ENCODE assay signal across 20 cellular contexts in genomic region chr11:96227244-96227643, GRCh38.
A peak's percentile ranks its signal among the peaks of the same experiment; 100 is the strongest.
DNase-seq lines count a peak whose midpoint lies in the region; ATAC-seq, FAIRE-seq and TF ChIP-seq lines count a peak whose summit lies in the region.
"Had no signal": no experiment of that assay in that cellular context is flagged by ENCODE, and none has a peak within 500 bp of the region (broad histone marks: within the 10 kb centered on the region; RNA-seq: fewer than 3 reads in every experiment).

No MANE protein-coding gene starts in this region.

- DNase-seq in activated naive CD4-positive, alpha-beta T cell treated with anti-CD3 and anti-CD28 coated beads, Interleukin-2, amount 50 U/mL, for 16 hours, result no peak
- DNase-seq in K562 (ENCODE audit: extremely low read depth in 1 of 4, low spot score in 3 of 4) (no peak), mesenchymal stem cell (no peak), SKM-1 (lab: John Stamatoyannopoulos, UW; ENCODE audit: unreplicated experiment) (no peak)
- no peak for DNase-seq in effector memory CD4-positive, alpha-beta T cell
- DNase-seq: ACHN; activated effector memory CD4-positive, alpha-beta T cell treated with Interleukin-2 at 50 U/mL for 16 hours; aorta; cortex of kidney; Karpas-422; lower lobe of right lung; natural killer cell; NCI-H1417; stimulated activated naive CD4-positive, alpha-beta T cell; upper lobe of right lung had no signal

- in situ Hi-C loops in K562 (cut with MboI), result no loop called here

- no peak for TF ChIP-seq POLR2A in K562 (conservative IDR thresholded peaks at IDR 0.05)

- H3K27ac ChIP-seq in K562 (ENCODE audit: extremely low read depth, low read depth, low read length) (no peak overlapping the region), mesenchymal stem cell (ENCODE audit: low read length, poor library complexity, severe bottlenecking) (peak overlapping the region; percentile 44)
- H3K27ac ChIP-seq in effector memory CD4-positive, alpha-beta T cell (ENCODE audit: insufficient read depth, low read length, poor library complexity, severe bottlenecking), result no peak overlapping the region

- H4K91ac ChIP-seq in mesenchymal stem cell (ENCODE audit: low read length), result no peak overlapping the region

- no peak overlapping the region for H4K8ac ChIP-seq in mesenchymal stem cell (ENCODE audit: low read length)

- H3K36me3 ChIP-seq in K562 (ENCODE audit: control insufficient read depth, insufficient read depth, low read length), result no peaks in the 10 kb centered on the region
- H3K36me3 ChIP-seq in mesenchymal stem cell (ENCODE audit: control insufficient read depth in 1 of 2, insufficient read depth in 2 of 2, low read depth in 1 of 2, low read length in 2 of 2), result peaks cover 0 to under 1% of the 10 kb centered on the region in 2 experiments
- no peaks in the 10 kb centered on the region for H3K36me3 ChIP-seq in effector memory CD4-positive, alpha-beta T cell (ENCODE audit: control insufficient read depth, insufficient read depth, low read length)
- H3K36me3 ChIP-seq: lower lobe of right lung, upper lobe of right lung had no signal

- no peak overlapping the region for H2AK5ac ChIP-seq in mesenchymal stem cell (ENCODE audit: low read length, severe bottlenecking)

- H3K9me1 ChIP-seq in K562 (ENCODE audit: control insufficient read depth, insufficient read depth, low read length), result no peaks in the 10 kb centered on the region

- H3K9ac ChIP-seq in K562 (ENCODE audit: insufficient read depth in 1 of 2, low read depth in 2 of 2, low read length in 2 of 2) (no peak overlapping the region), mesenchymal stem cell (ENCODE audit: low read length) (no peak overlapping the region)

- POLR2A ChIA-PET in K562 (lab: Yijun Ruan, JAX), result interaction anchor here (1.1 to 1.4 kb wide), 3 partner anchors 11 to 83 kb away, joined by 3 read pairs; no protein-coding TSS in a partner anchor

- H3K9me3 Mint-ChIP-seq in activated naive CD4-positive, alpha-beta T cell treated with anti-CD3 and anti-CD28 coated beads, Interleukin-2, amount 50 U/mL, for 24 hours, result no peaks in the 10 kb centered on the region
- H3K9me3 Mint-ChIP-seq: natural killer cell had no signal

- H3K4me1 Mint-ChIP-seq in activated naive CD4-positive, alpha-beta T cell treated with anti-CD3 and anti-CD28 coated beads, Interleukin-2, amount 50 U/mL, for 24 hours, result peaks cover 92% of the 10 kb centered on the region

- H3K9me3 ChIP-seq in K562 (replicated peaks; ENCODE audit: control insufficient read depth, insufficient read depth, low read depth, low read length), result no peaks in the 10 kb centered on the region
- no peaks in the 10 kb centered on the region for H3K9me3 ChIP-seq in mesenchymal stem cell (ENCODE audit: control insufficient read depth, low read length)
- no peaks in the 10 kb centered on the region for H3K9me3 ChIP-seq in effector memory CD4-positive, alpha-beta T cell (ENCODE audit: control insufficient read depth, low read length)
- H3K9me3 ChIP-seq: lower lobe of right lung, upper lobe of right lung had no signal

- H3K79me1 ChIP-seq in mesenchymal stem cell (replicated peaks; ENCODE audit: low read length, poor library complexity, severe bottlenecking), result peaks cover 19% of the 10 kb centered on the region

- no peak for TF ChIP-seq EP300 in K562 (IDR thresholded peaks at IDR 0.05; ENCODE audit: low read length)

- H3K4me3 Mint-ChIP-seq in activated naive CD4-positive, alpha-beta T cell treated with anti-CD3 and anti-CD28 coated beads, Interleukin-2, amount 50 U/mL, for 24 hours, result no peak overlapping the region
- H3K4me3 Mint-ChIP-seq: CD14-positive monocyte, natural killer cell had no signal

- TF ChIP-seq RAD21 in K562 (CRISPR knock-in tag; conservative IDR thresholded peaks at IDR 0.05 in 1 of 2, IDR thresholded peaks at IDR 0.05 in 1 of 2), result no peak

- no peaks in the 10 kb centered on the region for H3K27me3 ChIP-seq in K562 (ENCODE audit: control insufficient read depth in 2 of 2, insufficient read depth in 2 of 2, low read length in 2 of 2)
- no peaks in the 10 kb centered on the region for H3K27me3 ChIP-seq in mesenchymal stem cell (ENCODE audit: control insufficient read depth in 1 of 2, insufficient read depth in 1 of 2, low read length in 2 of 2)
- no peaks in the 10 kb centered on the region for H3K27me3 ChIP-seq in effector memory CD4-positive, alpha-beta T cell (replicated peaks; ENCODE audit: control insufficient read depth, insufficient read depth, low read length, poor library complexity, severe bottlenecking)
- H3K27me3 ChIP-seq: upper lobe of right lung had no signal

- ATAC-seq in K562 (no peak), HG02678 (IDR thresholded peaks at IDR 0.05; ENCODE audit: unreplicated experiment) (no peak), GM21515 (IDR thresholded peaks at IDR 0.05; ENCODE audit: unreplicated experiment) (no peak)
- ATAC-seq: HCT116, lower lobe of right lung, natural killer cell, upper lobe of right lung had no signal

- peaks cover under 1 to 5% of the 10 kb centered on the region in 2 experiments; a peak in 4 of 5 replicates for H3K4me1 ChIP-seq in K562 (replicated peaks in 1 of 2; ENCODE audit: control insufficient read depth in 2 of 2, insufficient read depth in 2 of 2, low read length in 2 of 2)
- peaks cover 6% of the 10 kb centered on the region for H3K4me1 ChIP-seq in mesenchymal stem cell (ENCODE audit: control insufficient read depth, insufficient read depth, low read depth, low read length)
- peaks cover 12% of the 10 kb centered on the region for H3K4me1 ChIP-seq in effector memory CD4-positive, alpha-beta T cell (ENCODE audit: control insufficient read depth, insufficient read depth, low read length, poor library complexity, severe bottlenecking)

- no peak overlapping the region for H2AFZ ChIP-seq in K562 (ENCODE audit: low read depth, low read length)
- H2AFZ ChIP-seq in mesenchymal stem cell (ENCODE audit: low read depth, low read length), result no peak overlapping the region

- H2BK12ac ChIP-seq in mesenchymal stem cell (ENCODE audit: low read length in 2 of 2), result no peak overlapping the region

- TF ChIP-seq CTCF in K562 (IDR thresholded peaks at IDR 0.05 in 2 of 3, conservative IDR thresholded peaks at IDR 0.05 in 1 of 3; ENCODE audit: insufficient read depth in 2 of 3, low read depth in 1 of 3, low read length in 3 of 3), result no peak

- peaks cover 27% of the 10 kb centered on the region for H3K36me3 Mint-ChIP-seq in activated naive CD4-positive, alpha-beta T cell treated with anti-CD3 and anti-CD28 coated beads, Interleukin-2, amount 50 U/mL, for 24 hours
- H3K36me3 Mint-ChIP-seq: natural killer cell had no signal

- H3K4me2 ChIP-seq in K562 (ENCODE audit: insufficient read depth, low read length) (no peak overlapping the region), mesenchymal stem cell (ENCODE audit: low read length, poor library complexity, severe bottlenecking) (no peak overlapping the region)

- no TSS peak for BruUV-seq in K562 (replicated peaks; lab: Mats Ljungman, UMichigan)

- no peak overlapping the region for H2BK5ac ChIP-seq in mesenchymal stem cell (ENCODE audit: low read depth, low read length, poor library complexity, severe bottlenecking)

- no peak overlapping the region for H3K18ac ChIP-seq in mesenchymal stem cell (ENCODE audit: low read depth in 1 of 2, low read length in 2 of 2)

- FAIRE-seq in K562 (lab: Jason Lieb, UNC), result no peak

- H2BK15ac ChIP-seq in mesenchymal stem cell (ENCODE audit: low read depth, poor library complexity, severe bottlenecking), result no peak overlapping the region

- CTCF ChIA-PET in K562 (lab: Yijun Ruan, JAX; ENCODE audit: low intra/inter-chr PET ratio), result no interaction called here

- no peaks in the 10 kb centered on the region for H3K79me2 ChIP-seq in K562 (ENCODE audit: control insufficient read depth, insufficient read depth, low read length)

- H3K4ac ChIP-seq in mesenchymal stem cell (ENCODE audit: low read depth in 1 of 2, low read length in 2 of 2), result no peak overlapping the region

- H4K20me1 ChIP-seq in K562 (replicated peaks; ENCODE audit: control insufficient read depth, insufficient read depth, low read length), result no peaks in the 10 kb centered on the region

- intact Hi-C loops in K562 (cut with micrococcal nuclease), result no loop called here

- 100% methylated on average over 1 of the region's 1 CpG for WGBS in K562 (ENCODE audit: insufficient coverage, low coverage, missing lambda C conversion rate)
- WGBS in mesenchymal stem cell, result no CpG with 5 or more reads among the region's 1 CpG

- H2BK120ac ChIP-seq in mesenchymal stem cell (ENCODE audit: low read depth, low read length), result no peak overlapping the region

- H3K27ac Mint-ChIP-seq in activated naive CD4-positive, alpha-beta T cell treated with anti-CD3 and anti-CD28 coated beads, Interleukin-2, amount 50 U/mL, for 24 hours, result peak overlapping the region; percentile 71
- H3K27ac Mint-ChIP-seq: natural killer cell had no signal

- H3K4me3 ChIP-seq in K562 (no peak overlapping the region), mesenchymal stem cell (ENCODE audit: insufficient read depth in 1 of 2, low read depth in 1 of 2, low read length in 2 of 2) (no peak overlapping the region)
- no peak overlapping the region for H3K4me3 ChIP-seq in effector memory CD4-positive, alpha-beta T cell (ENCODE audit: insufficient read depth, low read depth, low read length, poor library complexity, severe bottlenecking)
- H3K4me3 ChIP-seq: lower lobe of right lung, upper lobe of right lung had no signal

- no peak overlapping the region for H3K23ac ChIP-seq in mesenchymal stem cell (ENCODE audit: low read length in 2 of 2)

- H3K14ac ChIP-seq in mesenchymal stem cell (ENCODE audit: low read length in 2 of 2), result no peak overlapping the region

- H3K27me3 Mint-ChIP-seq in activated naive CD4-positive, alpha-beta T cell treated with anti-CD3 and anti-CD28 coated beads, Interleukin-2, amount 50 U/mL, for 24 hours, result no peaks in the 10 kb centered on the region

TF ChIP-seq in K562, 482 proteins besides CTCF, POLR2A, EP300 and RAD21:
- TF ChIP-seq CEBPB (tag; IDR thresholded peaks at IDR 0.05) (peak; percentile 29; the same call in 1 of the 2 replicates), ZNF212 (CRISPR knock-in tag; IDR thresholded peaks at IDR 0.05) (no peak)
TF ChIP-seq in K562: peak in this region for 1.
